8 cellular contexts compared by ENCODE assay signal in the genomic region with DNA sequence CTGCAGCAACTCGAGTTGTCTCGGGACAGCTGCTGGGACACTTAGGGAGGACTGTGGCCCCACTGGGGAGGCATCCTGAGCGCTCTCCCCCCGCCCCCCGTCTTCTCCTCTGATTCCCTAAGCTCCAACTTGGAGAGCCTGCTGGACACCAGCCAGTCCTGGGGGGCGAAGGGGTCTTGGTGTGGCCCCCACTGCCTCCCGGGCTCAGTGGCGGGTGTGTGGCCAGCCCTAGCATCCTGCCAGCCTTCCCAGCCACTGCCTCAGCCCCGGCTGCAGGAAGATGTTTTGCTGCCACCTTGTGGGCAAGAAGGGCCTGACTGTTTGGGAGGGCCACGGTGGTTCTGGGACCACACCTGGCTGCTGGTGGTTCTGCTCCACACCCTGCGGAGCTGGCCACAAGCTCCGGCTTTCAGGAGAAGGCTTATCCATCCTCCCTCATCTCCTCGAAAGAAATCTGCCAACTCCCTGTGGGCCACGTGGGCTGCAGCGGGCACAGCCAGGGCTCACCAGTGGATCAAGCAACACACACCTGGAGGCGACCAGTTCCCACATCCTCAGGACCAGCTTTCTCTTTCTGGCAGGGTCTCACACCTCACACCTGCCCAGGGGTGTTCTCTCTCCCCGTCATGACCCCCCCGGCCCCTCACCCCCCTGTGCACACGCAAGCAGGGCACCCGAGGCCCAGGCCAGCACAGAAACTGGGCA. TPM values are rescaled to one million over a fixed set of nuclear protein-coding genes. Genes with fewer than 3 reads are reported as not detected.
DNase-seq lines count a peak whose midpoint lies in the region; ATAC-seq and TF ChIP-seq lines count a peak whose summit lies in the region.

No MANE protein-coding gene starts in this region.

- H3K9ac ChIP-seq in SK-N-SH = no peak overlapping the region

- H3K4me3 ChIP-seq in SK-N-SH (ENCODE audit: low read depth in 2 of 2, low read length in 1 of 2) = no peak overlapping the region; a peak in 1 of 4 replicates
- no peak overlapping the region for H3K4me3 ChIP-seq in prostate gland

- H3K27me3 ChIP-seq in SK-N-SH (ENCODE audit: insufficient read depth) (no peaks in the 10 kb centered on the region), prostate gland (replicated peaks; ENCODE audit: insufficient read depth) (no peaks in the 10 kb centered on the region)

- H3K27ac Mint-ChIP-seq in activated naive CD4-positive, alpha-beta T cell treated with anti-CD3 and anti-CD28 coated beads, Interleukin-2, amount 10 ng/mL, durations not matched to agents 7 days and 5 days = peak overlapping the region; percentile 45

- CTCF ChIA-PET in SK-N-SH (lab: Yijun Ruan, JAX) = interaction anchor here (0.6 to 18.7 kb wide), 61 partner anchors 9 to 664 kb away, joined by 3 to 474 read pairs (median 4); a partner anchor contains a TSS
- CTCF ChIA-PET in activated naive CD4-positive, alpha-beta T cell treated with anti-CD3 and anti-CD28 coated beads, Interleukin-2, amount 10 ng/mL, durations not matched to agents 7 days and 5 days (lab: Charles Lee) = interaction anchor here (0.6 to 4.3 kb wide), 36 partner anchors 8 to 836 kb away, joined by 3 to 37 read pairs (median 4); a partner anchor contains a TSS

- no peak for TF ChIP-seq POLR2A in prostate gland (IDR thresholded peaks at IDR 0.05)

- intact Hi-C loops in Right ventricle myocardium inferior (cut with DNase I) (loop anchor here (2.0 kb wide), 1 partner anchor 82 kb away; a partner anchor contains a TSS), prostate gland (cut with DNase I) (loop anchor here (5.0 kb wide), 3 partner anchors 49 to 214 kb away; a partner anchor contains a TSS)

- TF ChIP-seq CTCF in SK-N-SH (IDR thresholded peaks at IDR 0.05) (peak; percentile 94), prostate gland (IDR thresholded peaks at IDR 0.05) (peak; percentile 68 to 93 (median 85))

- peaks cover 24 to 36% of the 10 kb centered on the region in 2 experiments for H3K4me1 ChIP-seq in SK-N-SH (ENCODE audit: control insufficient read depth in 1 of 2, insufficient read depth in 2 of 2, low read depth in 1 of 2, low read length in 1 of 2)
- peaks cover 4% of the 10 kb centered on the region for H3K4me1 ChIP-seq in prostate gland (replicated peaks)

- no peaks in the 10 kb centered on the region for H3K36me3 Mint-ChIP-seq in activated naive CD4-positive, alpha-beta T cell treated with anti-CD3 and anti-CD28 coated beads, Interleukin-2, amount 10 ng/mL, durations not matched to agents 7 days and 5 days

- TF ChIP-seq RAD21 in SK-N-SH (IDR thresholded peaks at IDR 0.05; ENCODE audit: low read length) = peak; percentile 90

- whole genome bisulfite sequencing in SK-N-SH (ENCODE audit: low lambda C conversion rate) = 51% methylated on average over 17 of the region's 20 CpGs
- 33% methylated on average over 19 of the region's 20 CpGs for WGBS in prostate gland

- H3K36me3 ChIP-seq in SK-N-SH (replicated peaks in 1 of 2; ENCODE audit: control insufficient read depth in 1 of 2, insufficient read depth in 2 of 2, low read length in 1 of 2) = no peaks in the 10 kb centered on the region
- H3K36me3 ChIP-seq in prostate gland = no peaks in the 10 kb centered on the region

- DNase-seq in Caki2 (ENCODE audit: low read depth) (peak; percentile 58), HT1080 (ENCODE audit: low read depth) (peak; percentile 66), SK-N-SH (peak; percentile 96), Right ventricle myocardium inferior (ENCODE audit: missing footprints) (peak; percentile 88), prostate gland (ENCODE audit: low spot score) (peak; percentile 77)
- peak; percentile 85 for DNase-seq in activated naive CD4-positive, alpha-beta T cell treated with anti-CD3 and anti-CD28 coated beads, Interleukin-2, amount 10 ng/mL, durations not matched to agents 7 days and 5 days

- H3K4me2 ChIP-seq in SK-N-SH = no peak overlapping the region

- H3K4me1 Mint-ChIP-seq in activated naive CD4-positive, alpha-beta T cell treated with anti-CD3 and anti-CD28 coated beads, Interleukin-2, amount 10 ng/mL, durations not matched to agents 7 days and 5 days = peaks cover 8% of the 10 kb centered on the region

- peaks cover 51% of the 10 kb centered on the region for H3K27me3 Mint-ChIP-seq in activated naive CD4-positive, alpha-beta T cell treated with anti-CD3 and anti-CD28 coated beads, Interleukin-2, amount 10 ng/mL, durations not matched to agents 7 days and 5 days

- H3K9me2 ChIP-seq in SK-N-SH = no peaks in the 10 kb centered on the region

- H2AFZ ChIP-seq in SK-N-SH (ENCODE audit: low read depth) = no peak overlapping the region

- in situ Hi-C loops in Caki2 (cut with HindIII; ENCODE audit: low pct_unique_long_range_greater_than_20kb, low sequenced_read_pairs) = no loop called here

- H4K20me1 ChIP-seq in SK-N-SH (ENCODE audit: insufficient read depth) = peaks cover 88% of the 10 kb centered on the region

- POLR2A ChIA-PET in SK-N-SH (lab: Yijun Ruan, JAX) = interaction anchor here (0.5 kb wide), 1 partner anchor 90 kb away, joined by 3 read pairs; no protein-coding TSS in a partner anchor

- no peak for TF ChIP-seq EP300 in SK-N-SH (IDR thresholded peaks at IDR 0.05; ENCODE audit: borderline replicate concordance in 1 of 2, low read depth in 1 of 2, low read length in 1 of 2)

- peaks cover 43% of the 10 kb centered on the region for H3F3A ChIP-seq in SK-N-SH (replicated peaks; ENCODE audit: insufficient read depth)

- peaks cover 77% of the 10 kb centered on the region for H3K79me2 ChIP-seq in SK-N-SH (ENCODE audit: insufficient read depth)

- peak; percentile 83 for ATAC-seq in GM19455 (IDR thresholded peaks at IDR 0.05; ENCODE audit: unreplicated experiment)
- peak; percentile 79 for ATAC-seq in Right ventricle myocardium inferior
- ATAC-seq in HG03196 (IDR thresholded peaks at IDR 0.05; ENCODE audit: unreplicated experiment) = no peak

- H3K9me3 ChIP-seq in SK-N-SH (no peaks in the 10 kb centered on the region), prostate gland (no peaks in the 10 kb centered on the region)

- H3K9me3 Mint-ChIP-seq in activated naive CD4-positive, alpha-beta T cell treated with anti-CD3 and anti-CD28 coated beads, Interleukin-2, amount 10 ng/mL, durations not matched to agents 7 days and 5 days = no peaks in the 10 kb centered on the region

- no peak overlapping the region for H3K27ac ChIP-seq in SK-N-SH (ENCODE audit: low read depth in 2 of 2, low read length in 1 of 2)
- H3K27ac ChIP-seq in prostate gland = no peak overlapping the region

- no peak overlapping the region for H3K4me3 Mint-ChIP-seq in activated naive CD4-positive, alpha-beta T cell treated with anti-CD3 and anti-CD28 coated beads, Interleukin-2, amount 10 ng/mL, durations not matched to agents 7 days and 5 days

TF ChIP-seq in SK-N-SH, 30 proteins besides CTCF, POLR2A, EP300 and RAD21 (continues in another document):
- TF ChIP-seq FOSL2 (IDR thresholded peaks at IDR 0.05; ENCODE audit: borderline replicate concordance, low read depth) (no peak), NRF1 (IDR thresholded peaks at IDR 0.05; ENCODE audit: low read depth, low read length) (no peak)

RNA-seq across cellular contexts. Expression of a gene that starts 24.8 kb away (rescaled TPM):
- 32.6 and 33.8 TPM in 2 replicates for total RNA-seq in Caki2 (2014; rRNA removed; shearing (Covaris generic); ENCODE audit: low replicate concordance)
- total RNA-seq in HT1080 (2014; rRNA removed; shearing (Covaris generic)) = 36.4 and 45.3 TPM in 2 replicates
- 43.4 and 51.2 TPM in 2 replicates for polyA plus RNA-seq in HT1080 (2015; cell fraction: cytosol; rRNA removed)
- polyA plus RNA-seq in HT1080 (2015; cell fraction: nucleus; rRNA removed) = 85.9 and 98.9 TPM in 2 replicates
- polyA plus RNA-seq in SK-N-SH (2012; rRNA removed) = 108 and 126 TPM in 2 replicates
- 61.7 and 84.8 TPM in 2 replicates for polyA plus RNA-seq in SK-N-SH (2012; cell fraction: cytosol; rRNA removed)
- polyA plus RNA-seq in SK-N-SH (2012; cell fraction: nucleus; rRNA removed) = 361 and 701 TPM in 2 replicates
- 57.4 TPM for total RNA-seq in Right ventricle myocardium inferior
- total RNA-seq in prostate gland = 100 to 1,000 TPM in 1 of 2 donors, 10 to 100 TPM in 1; 80.3 to 112 TPM

RNA-seq across cellular contexts. Expression of a gene that starts 27.8 kb away (rescaled TPM):
- 63.7 and 67.2 TPM in 2 replicates for total RNA-seq in Caki2 (2014; rRNA removed; shearing (Covaris generic); ENCODE audit: low replicate concordance)
- total RNA-seq in HT1080 (2014; rRNA removed; shearing (Covaris generic)) = 66.3 and 85.1 TPM in 2 replicates
- polyA plus RNA-seq in HT1080 (2015; cell fraction: cytosol; rRNA removed) = 64.5 and 88.0 TPM in 2 replicates
- 52.3 and 55.8 TPM in 2 replicates for polyA plus RNA-seq in HT1080 (2015; cell fraction: nucleus; rRNA removed)
- 37.8 and 60.6 TPM in 2 replicates for polyA plus RNA-seq in SK-N-SH (2012; rRNA removed)
- polyA plus RNA-seq in SK-N-SH (2012; cell fraction: cytosol; rRNA removed) = 21.7 and 37.0 TPM in 2 replicates
- 58.0 and 66.2 TPM in 2 replicates for polyA plus RNA-seq in SK-N-SH (2012; cell fraction: nucleus; rRNA removed)
- 35.5 TPM for total RNA-seq in Right ventricle myocardium inferior
- total RNA-seq in prostate gland = 10 to 100 TPM; 79.8 to 99.4 TPM

RNA-seq across cellular contexts. Expression of a gene that starts 30.5 kb away (rescaled TPM):
- 126 and 140 TPM in 2 replicates for total RNA-seq in Caki2 (2014; rRNA removed; shearing (Covaris generic); ENCODE audit: low replicate concordance)
- 86.5 and 100 TPM in 2 replicates for total RNA-seq in HT1080 (2014; rRNA removed; shearing (Covaris generic))
- polyA plus RNA-seq in HT1080 (2015; cell fraction: cytosol; rRNA removed) = 61.9 and 80.7 TPM in 2 replicates
- 301 and 312 TPM in 2 replicates for polyA plus RNA-seq in HT1080 (2015; cell fraction: nucleus; rRNA removed)
- 125 and 148 TPM in 2 replicates for polyA plus RNA-seq in SK-N-SH (2012; rRNA removed)
- 34.4 and 60.5 TPM in 2 replicates for polyA plus RNA-seq in SK-N-SH (2012; cell fraction: cytosol; rRNA removed)
- 699 and 1,159 TPM in 2 replicates for polyA plus RNA-seq in SK-N-SH (2012; cell fraction: nucleus; rRNA removed)
- total RNA-seq in Right ventricle myocardium inferior (79.2 TPM), prostate gland (100 to 1,000 TPM; 107 to 122 TPM)

RNA-seq across cellular contexts. Expression of a gene that starts 51.7 kb away (rescaled TPM):
- total RNA-seq in Caki2 (2014; rRNA removed; shearing (Covaris generic); ENCODE audit: low replicate concordance) = 237 and 345 TPM in 2 replicates
- total RNA-seq in HT1080 (2014; rRNA removed; shearing (Covaris generic)) = 121 and 146 TPM in 2 replicates
- polyA plus RNA-seq in HT1080 (2015; cell fraction: cytosol; rRNA removed) = 61.8 and 65.8 TPM in 2 replicates
- polyA plus RNA-seq in HT1080 (2015; cell fraction: nucleus; rRNA removed) = 172 and 211 TPM in 2 replicates
- polyA plus RNA-seq in SK-N-SH (2012; rRNA removed) = 123 and 167 TPM in 2 replicates
- polyA plus RNA-seq in SK-N-SH (2012; cell fraction: cytosol; rRNA removed) = 60.6 and 67.2 TPM in 2 replicates
- polyA plus RNA-seq in SK-N-SH (2012; cell fraction: nucleus; rRNA removed) = 478 and 1,049 TPM in 2 replicates
- total RNA-seq in Right ventricle myocardium inferior = 61.2 TPM
- 100 to 1,000 TPM in 1 of 2 donors, 10 to 100 TPM in 1; 77.1 to 141 TPM for total RNA-seq in prostate gland

RNA-seq across cellular contexts. Expression of a gene that starts 53.4 kb away (rescaled TPM):
- 30.1 and 37.2 TPM in 2 replicates for total RNA-seq in Caki2 (2014; rRNA removed; shearing (Covaris generic); ENCODE audit: low replicate concordance)
- 67.8 and 70.2 TPM in 2 replicates for total RNA-seq in HT1080 (2014; rRNA removed; shearing (Covaris generic))
- 34.2 and 35.8 TPM in 2 replicates for polyA plus RNA-seq in HT1080 (2015; cell fraction: cytosol; rRNA removed)
- polyA plus RNA-seq in HT1080 (2015; cell fraction: nucleus; rRNA removed) = 16.9 and 19.1 TPM in 2 replicates
- 123 and 125 TPM in 2 replicates for polyA plus RNA-seq in SK-N-SH (2012; rRNA removed)
- polyA plus RNA-seq in SK-N-SH (2012; cell fraction: cytosol; rRNA removed) = 97.6 and 104 TPM in 2 replicates
- polyA plus RNA-seq in SK-N-SH (2012; cell fraction: nucleus; rRNA removed) = 77.3 and 91.3 TPM in 2 replicates
- total RNA-seq in Right ventricle myocardium inferior (6.7 TPM), prostate gland (10 to 100 TPM; 13.1 to 18.5 TPM)
